28 cellular contexts compared by ENCODE assay signal in genomic region chr1:235643837-235644692, GRCh38. TPM values are rescaled to one million over a fixed set of nuclear protein-coding genes. Genes with fewer than 3 reads are reported as not detected.
DNase-seq lines count a peak whose midpoint lies in the region; ATAC-seq and TF ChIP-seq lines count a peak whose summit lies in the region.
"Had no signal": no experiment of that assay in that cellular context is flagged by ENCODE, and none has a peak within 500 bp of the region (broad histone marks: within the 10 kb centered on the region; RNA-seq: fewer than 3 reads in every experiment).

No MANE protein-coding gene starts in this region.

- ATAC-seq in central memory CD8-positive, alpha-beta T cell (replicated peaks; ENCODE audit: extremely low read depth, poor library complexity, severe bottlenecking) = no peak
- ATAC-seq in GM21360 (IDR thresholded peaks at IDR 0.05; ENCODE audit: unreplicated experiment) = no peak
- ATAC-seq: activated CD4-positive, CD25-positive, alpha-beta regulatory T cell treated with anti-CD3 and anti-CD28 coated beads, Interleukin-2, amount 50 U/mL, for 24 hours; body of pancreas; left cardiac atrium; Panc1 had no signal

- peaks cover 68% of the 10 kb centered on the region for H3K4me1 Mint-ChIP-seq in activated CD4-positive, alpha-beta T cell treated with anti-CD3 and anti-CD28 coated beads, Interleukin-2, amount 10 ng/mL, durations not matched to agents 24 days and 14 days
- H3K4me1 Mint-ChIP-seq in central memory CD8-positive, alpha-beta T cell = peaks cover 32% of the 10 kb centered on the region
- H3K4me1 Mint-ChIP-seq in neural crest cell = peaks cover 52% of the 10 kb centered on the region

- H3K27me3 Mint-ChIP-seq in activated CD4-positive, alpha-beta T cell treated with anti-CD3 and anti-CD28 coated beads, Interleukin-2, amount 10 ng/mL, durations not matched to agents 24 days and 14 days = peaks cover 36% of the 10 kb centered on the region
- H3K27me3 Mint-ChIP-seq in central memory CD8-positive, alpha-beta T cell = peaks cover 31% of the 10 kb centered on the region
- peaks cover 29% of the 10 kb centered on the region for H3K27me3 Mint-ChIP-seq in neural crest cell (ENCODE audit: low read depth)

- TF ChIP-seq CTCF in neural crest cell (conservative IDR thresholded peaks at IDR 0.05) = no peak

- peaks cover 35% of the 10 kb centered on the region for H3K36me3 Mint-ChIP-seq in activated CD4-positive, alpha-beta T cell treated with anti-CD3 and anti-CD28 coated beads, Interleukin-2, amount 10 ng/mL, durations not matched to agents 24 days and 14 days (ENCODE audit: low read depth)
- peaks cover 13% of the 10 kb centered on the region for H3K36me3 Mint-ChIP-seq in central memory CD8-positive, alpha-beta T cell (ENCODE audit: insufficient read depth)
- no peaks in the 10 kb centered on the region for H3K36me3 Mint-ChIP-seq in neural crest cell (ENCODE audit: low read depth)

- H3K9ac ChIP-seq in NT2/D1 (ENCODE audit: insufficient read length, low read depth) = peak overlapping the region; percentile 46
- H3K9ac ChIP-seq: GM23248 had no signal

- intact Hi-C loops in activated CD4-positive, alpha-beta T cell treated with anti-CD3 and anti-CD28 coated beads, Interleukin-2, amount 10 ng/mL, durations not matched to agents 24 days and 14 days (cut with micrococcal nuclease) = loop anchor here (2.0 to 5.0 kb wide), 5 partner anchors 139 to 498 kb away; partner anchors contain the start of genes ARID4B, B3GALNT2, GGPS1 and GPR137B

- no peak for DNase-seq in activated CD4-positive, alpha-beta T cell treated with anti-CD3 and anti-CD28 coated beads, Interleukin-2, amount 10 ng/mL, durations not matched to agents 24 days and 14 days
- no peak for DNase-seq in activated CD4-positive, alpha-beta T cell treated with anti-CD3 and anti-CD28 coated beads for 1 hour
- DNase-seq in NT2/D1 (ENCODE audit: low read depth, low spot score) (no peak), neural crest cell (ENCODE audit: low read depth, low spot score) (no peak), dedifferentiated amniotic fluid mesenchymal stem cell (ENCODE audit: extremely low spot score) (no peak), SW480 (ENCODE audit: low spot score) (no peak)
- no peak for DNase-seq in central memory CD8-positive, alpha-beta T cell (ENCODE audit: low spot score in 2 of 2)
- DNase-seq: activated CD4-positive, alpha-beta memory T cell treated with anti-CD3 and anti-CD28 coated beads, Interleukin-2, amount 10 ng/mL, durations not matched to agents 7 days and 5 days; activated gamma-delta T cell treated with Interleukin-2 at 50 U/mL for 16 hours; body of pancreas; DMS 273 treated with DMSO at 0.1 percent for 48 hours; effector CD8-positive, alpha-beta T cell; EL; GM23248; left cardiac atrium; mammary epithelial cell; NCI-H1092 treated with DMSO at 0.1 percent for 48 hours; NCI-H1930; NCI-H524; SIG-M5 had no signal

- no peaks in the 10 kb centered on the region for H3K36me3 ChIP-seq in NT2/D1 (ENCODE audit: insufficient read depth, insufficient read length, low read length)
- H3K36me3 ChIP-seq: adrenal gland, prostate gland, thoracic aorta had no signal

- peaks cover 27% of the 10 kb centered on the region for H3K27me3 ChIP-seq in NT2/D1 (ENCODE audit: insufficient read depth, insufficient read length)
- H3K27me3 ChIP-seq: body of pancreas had no signal

- no peaks in the 10 kb centered on the region for H3K9me3 Mint-ChIP-seq in activated CD4-positive, alpha-beta T cell treated with anti-CD3 and anti-CD28 coated beads, Interleukin-2, amount 10 ng/mL, durations not matched to agents 24 days and 14 days
- no peaks in the 10 kb centered on the region for H3K9me3 Mint-ChIP-seq in central memory CD8-positive, alpha-beta T cell
- H3K9me3 Mint-ChIP-seq in neural crest cell = no peaks in the 10 kb centered on the region
- H3K9me3 Mint-ChIP-seq: activated CD4-positive, alpha-beta memory T cell treated with anti-CD3 and anti-CD28 coated beads, Interleukin-2, amount 10 ng/mL, durations not matched to agents 7 days and 5 days; CD4-positive, alpha-beta T cell; stimulated activated naive CD8-positive, alpha-beta T cell treated with anti-CD3 and anti-CD28 coated beads, Interleukin-15, Interleukin-2, amounts not matched to agents 100 ng/mL and 50 ng/mL, for 24 hours had no signal

- peak overlapping the region; percentile 17 for H3K4me3 Mint-ChIP-seq in activated CD4-positive, alpha-beta T cell treated with anti-CD3 and anti-CD28 coated beads, Interleukin-2, amount 10 ng/mL, durations not matched to agents 24 days and 14 days
- H3K4me3 Mint-ChIP-seq in central memory CD8-positive, alpha-beta T cell = no peak overlapping the region
- H3K4me3 Mint-ChIP-seq in neural crest cell = peak overlapping the region; percentile 25
- H3K4me3 Mint-ChIP-seq: activated CD4-positive, alpha-beta memory T cell treated with anti-CD3 and anti-CD28 coated beads, Interleukin-2, amount 10 ng/mL, durations not matched to agents 7 days and 5 days had no signal

- H3K4me3 ChIP-seq in NT2/D1 (ENCODE audit: insufficient read length, low read depth) = no peak overlapping the region
- H3K4me3 ChIP-seq: adrenal gland, body of pancreas, GM23248, prostate gland, thoracic aorta had no signal

- no peaks in the 10 kb centered on the region for H3K9me3 ChIP-seq in NT2/D1 (ENCODE audit: insufficient read depth, low read length)
- H3K9me3 ChIP-seq: adrenal gland, body of pancreas, prostate gland, thoracic aorta had no signal

- H3K27ac Mint-ChIP-seq in activated CD4-positive, alpha-beta T cell treated with anti-CD3 and anti-CD28 coated beads, Interleukin-2, amount 10 ng/mL, durations not matched to agents 24 days and 14 days = peak overlapping the region; percentile 99
- peak overlapping the region; percentile 95 for H3K27ac Mint-ChIP-seq in central memory CD8-positive, alpha-beta T cell (ENCODE audit: low read depth)
- no peak overlapping the region for H3K27ac Mint-ChIP-seq in neural crest cell (ENCODE audit: unreplicated experiment)

- peaks cover 28% of the 10 kb centered on the region for H3K4me1 ChIP-seq in NT2/D1 (ENCODE audit: insufficient read depth, insufficient read length)
- H3K4me1 ChIP-seq: prostate gland had no signal

RNA-seq across cellular contexts. Expression of gene GNG4, which starts 5.5 kb away (rescaled TPM):
- 76.2 and 77.2 TPM in 2 replicates for total RNA-seq in activated CD4-positive, alpha-beta T cell treated with anti-CD3 and anti-CD28 coated beads, Interleukin-2, amount 10 ng/mL, durations not matched to agents 24 days and 14 days
- total RNA-seq in neural crest cell = 35.2 and 38.2 TPM in 2 replicates
- total RNA-seq: CD4-positive, alpha-beta T cell had no signal
